In genomic region chr3:59451041-59451763, GRCh38 we compare ENCODE assay signal across 1 cellular context.
TF ChIP-seq lines count a peak whose summit lies in the region.

No MANE protein-coding gene starts in this region.

TF ChIP-seq in GM23338, 12 proteins besides CTCF, POLR2A, EP300 and RAD21 (continued from another document):
- TF ChIP-seq ZNF462 (CRISPR knock-in tag; IDR thresholded peaks at IDR 0.05) (no peak), ZNF331 (CRISPR knock-in tag; IDR thresholded peaks at IDR 0.05; ENCODE audit: low read depth) (no peak), NANOG (IDR thresholded peaks at IDR 0.05; ENCODE audit: borderline replicate concordance) (no peak), ZNF114 (CRISPR knock-in tag; IDR thresholded peaks at IDR 0.05) (no peak)
